ENCODE assay signal across 9 cellular contexts in the genomic region with DNA sequence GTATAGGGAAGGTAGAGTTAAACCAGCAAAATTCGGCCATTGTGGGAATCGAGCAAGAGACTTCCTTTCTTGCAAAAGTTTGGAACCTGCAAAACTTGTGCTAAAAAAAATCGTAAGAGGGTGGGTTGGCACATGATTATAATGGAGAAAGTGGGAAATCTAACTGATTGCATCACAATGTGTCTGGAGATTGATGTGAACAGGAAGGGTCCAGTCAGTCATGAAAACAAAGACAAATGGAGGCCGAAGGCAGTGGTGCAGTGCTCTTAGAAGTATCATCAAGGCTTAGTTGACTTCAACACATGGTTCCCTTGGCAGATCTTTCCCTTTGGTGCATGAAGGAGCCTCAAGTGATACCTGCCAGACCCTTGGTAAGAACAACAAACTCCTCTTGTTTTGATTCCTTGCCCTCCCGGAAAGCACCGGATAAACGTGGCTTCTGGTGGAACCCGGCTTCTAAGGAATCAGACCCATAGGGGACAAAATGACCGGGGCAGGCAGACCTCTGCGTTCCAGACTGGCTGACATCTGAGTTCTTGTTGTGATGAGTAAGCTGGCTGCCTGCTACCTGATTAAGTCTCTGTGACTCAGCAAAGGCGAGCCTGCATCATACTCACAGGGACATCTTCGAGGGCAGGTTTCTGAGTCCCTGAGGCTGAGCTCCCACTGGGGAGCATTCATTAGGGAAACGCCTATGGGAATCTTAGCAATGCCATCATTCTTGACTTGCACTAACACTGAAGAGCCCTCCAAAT.
DNase-seq lines count a peak whose midpoint lies in the region; ATAC-seq, FAIRE-seq and TF ChIP-seq lines count a peak whose summit lies in the region.
"Had no signal": no experiment of that assay in that cellular context is flagged by ENCODE, and none has a peak within 500 bp of the region (broad histone marks: within the 10 kb centered on the region; RNA-seq: fewer than 3 reads in every experiment).

No MANE protein-coding gene starts in this region.

- H3K4me1 Mint-ChIP-seq in activated T-helper 17 cell treated with anti-CD3 and anti-CD28 coated beads, Interleukin-2, amount 50 U/mL, for 72 hours: peaks cover 22% of the 10 kb centered on the region
- no peaks in the 10 kb centered on the region for H3K4me1 Mint-ChIP-seq in mesothelial cell of epicardium

- no peak overlapping the region for H3K27ac Mint-ChIP-seq in activated T-helper 17 cell treated with anti-CD3 and anti-CD28 coated beads, Interleukin-2, amount 50 U/mL, for 72 hours
- H3K27ac Mint-ChIP-seq in mesothelial cell of epicardium: no peak overlapping the region

- H3K9me3 ChIP-seq in A549: no peaks in the 10 kb centered on the region

- H3K27ac ChIP-seq in A549: peak overlapping the region; percentile 72 to 83

- H3K4me3 Mint-ChIP-seq in activated T-helper 17 cell treated with anti-CD3 and anti-CD28 coated beads, Interleukin-2, amount 50 U/mL, for 72 hours: no peak overlapping the region
- H3K4me3 Mint-ChIP-seq in mesothelial cell of epicardium: no peak overlapping the region

- POLR2A ChIA-PET in A549 (lab: Yijun Ruan, JAX): no interaction called here

- CTCF ChIA-PET in A549 (lab: Yijun Ruan, JAX): interaction anchor here (0.6 kb wide), 2 partner anchors 18 to 285 kb away, joined by 3 read pairs; no protein-coding TSS in a partner anchor

- H3K4me1 ChIP-seq in A549: peaks cover 23% of the 10 kb centered on the region

- peaks cover 56% of the 10 kb centered on the region for H3K36me3 Mint-ChIP-seq in activated T-helper 17 cell treated with anti-CD3 and anti-CD28 coated beads, Interleukin-2, amount 50 U/mL, for 72 hours (ENCODE audit: low read depth)
- peaks cover 9% of the 10 kb centered on the region for H3K36me3 Mint-ChIP-seq in mesothelial cell of epicardium

- H3K4me2 ChIP-seq in A549: peak overlapping the region; percentile 67

- H3K4me3 ChIP-seq in A549: no peak overlapping the region

- WGBS in A549 (ENCODE audit: missing lambda C conversion rate): 42% methylated on average over 9 of the region's 13 CpGs

- no peaks in the 10 kb centered on the region for H3K27me3 Mint-ChIP-seq in activated T-helper 17 cell treated with anti-CD3 and anti-CD28 coated beads, Interleukin-2, amount 50 U/mL, for 72 hours
- no peaks in the 10 kb centered on the region for H3K27me3 Mint-ChIP-seq in mesothelial cell of epicardium (ENCODE audit: low read depth)

- TF ChIP-seq CTCF in A549 (IDR thresholded peaks at IDR 0.05) (no peak), mesothelial cell of epicardium (IDR thresholded peaks at IDR 0.05; ENCODE audit: unreplicated experiment) (no peak)

- FAIRE-seq in A549 (lab: Jason Lieb, UNC): peak; percentile 88

- peak; percentile 54 to 76 for DNase-seq in A549 (ENCODE audit: low read depth in 1 of 2, low spot score in 1 of 2)
- DNase-seq in ELR (ENCODE audit: low read depth): peak; percentile 87
- peak; percentile 26 for DNase-seq in hepatic stellate cell (ENCODE audit: low spot score)
- no peak for DNase-seq in stimulated activated naive CD4-positive, alpha-beta T cell treated with Interleukin-2 at 50 U/mL for 16 hours (lab: John Stamatoyannopoulos, UW)
- no peak for DNase-seq in cortex of kidney (lab: John Stamatoyannopoulos, UW)
- DNase-seq in activated gamma-delta T cell (lab: John Stamatoyannopoulos, UW): no peak
- DNase-seq in mesothelial cell of epicardium (ENCODE audit: low spot score in 2 of 2, unreplicated experiment in 2 of 2): no peak
- DNase-seq: DMS 273 treated with DMSO at 0.1 percent for 48 hours had no signal

- no peak for TF ChIP-seq EP300 in A549 (IDR thresholded peaks at IDR 0.05)

- TF ChIP-seq RAD21 in A549 (conservative IDR thresholded peaks at IDR 0.05 in 1 of 2, IDR thresholded peaks at IDR 0.05 in 1 of 2): no peak

- peak; percentile 95 to 96 for ATAC-seq in A549
- peak; percentile 78 for ATAC-seq in activated T-helper 17 cell treated with anti-CD3 and anti-CD28 coated beads, Interleukin-2, amount 50 U/mL, for 72 hours (replicated peaks)

- no peaks in the 10 kb centered on the region for H3K9me3 Mint-ChIP-seq in activated T-helper 17 cell treated with anti-CD3 and anti-CD28 coated beads, Interleukin-2, amount 50 U/mL, for 72 hours
- H3K9me3 Mint-ChIP-seq in mesothelial cell of epicardium: peaks cover 22% of the 10 kb centered on the region

- TF ChIP-seq POLR2A in A549 (IDR thresholded peaks at IDR 0.05; ENCODE audit: low read length): no peak

TF ChIP-seq in A549, 52 proteins besides CTCF, POLR2A, EP300 and RAD21:
- TF ChIP-seq MAFK (IDR thresholded peaks at IDR 0.05; ENCODE audit: partially characterized antibody): peak; percentile 79
- TF ChIP-seq CEBPB (IDR thresholded peaks at IDR 0.05): peak in 1 of 2 experiments; percentile 23; a peak in 1 of 4 replicates
- TF ChIP-seq HEYL (CRISPR knock-in tag; IDR thresholded peaks at IDR 0.05): no peak
- TF ChIP-seq POLR2AphosphoS2 (conservative IDR thresholded peaks at IDR 0.05; ENCODE audit: low read length): no peak
- TF ChIP-seq FOSL2 (IDR thresholded peaks at IDR 0.05): 0 out of 2 replicates have a peak, but pooled peaks have one; percentile 11
- TF ChIP-seq FOSL2 (CRISPR knock-in tag; IDR thresholded peaks at IDR 0.05): peak; percentile 59
- 0 out of 2 replicates have a peak, but pooled peaks have one; percentile 24 for TF ChIP-seq NFE2L2 (conservative IDR thresholded peaks at IDR 0.05; ENCODE audit: low read length)

Comparison
In these comparisons a context has a peak if more than half of its experiments do, and no peak if none do; other contexts are left out.
1. DNase-seq: peak in A549 (2 of 2), ELR (single experiment) and hepatic stellate cell (single experiment); none in stimulated activated naive CD4-positive, alpha-beta T cell treated with Interleukin-2 at 50 U/mL for 16 hours (single experiment), cortex of kidney (single experiment), activated gamma-delta T cell (single experiment) and mesothelial cell of epicardium (0 of 2).